ENCODE assay signal across 8 cellular contexts in genomic region chr15:52078876-52079700, GRCh38. TPM values are rescaled to one million over a fixed set of nuclear protein-coding genes. Genes with fewer than 3 reads are reported as not detected.
DNase-seq lines count a peak whose midpoint lies in the region; ATAC-seq and TF ChIP-seq lines count a peak whose summit lies in the region.

No MANE protein-coding gene starts in this region.

- TF ChIP-seq CTCF in kidney epithelial cell (IDR thresholded peaks at IDR 0.05; ENCODE audit: insufficient read depth, low read length, poor library complexity, severe bottlenecking), result peak; percentile 81

- no peak overlapping the region for H3K27ac ChIP-seq in caudate nucleus (ENCODE audit: low read depth, low read length)

- H3K27me3 ChIP-seq in kidney epithelial cell (ENCODE audit: control insufficient read depth, insufficient read depth, low read length), result no peaks in the 10 kb centered on the region

- ATAC-seq in activated CD4-positive, CD25-positive, alpha-beta regulatory T cell treated with anti-CD3 and anti-CD28 coated beads, Interleukin-2, amount 50 U/mL, for 24 hours, result peak; percentile 68 to 79

- DNase-seq in NCI-H187 (lab: John Stamatoyannopoulos, UW), result peak; percentile 9 to 42
- no peak for DNase-seq in NCI-H187 treated with DMSO at 0.1 percent for 48 hours (lab: John Stamatoyannopoulos, UW)
- peak; percentile 16 for DNase-seq in NCI-H128 (lab: John Stamatoyannopoulos, UW; ENCODE audit: unreplicated experiment)
- peak in 47 of 61 donors; percentile 6 to 75 (median 46) for DNase-seq in caudate nucleus (lab: John Stamatoyannopoulos, UW)
- DNase-seq in kidney epithelial cell (ENCODE audit: low read depth), result no peak
- DNase-seq in stimulated activated CD4-positive, alpha-beta T cell treated with anti-CD3 and anti-CD28 coated beads, Interleukin-2, amount 100 ng/mL, for 48 hours, result peak; percentile 89 to 90
- DNase-seq in mesenteric fat pad (ENCODE audit: low spot score), result no peak

- H3K36me3 ChIP-seq in kidney epithelial cell (ENCODE audit: control insufficient read depth, insufficient read depth, low read length), result no peaks in the 10 kb centered on the region

- H3K4me3 ChIP-seq in kidney epithelial cell (ENCODE audit: low read depth, low read length), result no peak overlapping the region

RNA-seq across cellular contexts. Expression of gene BCL2L10, which starts 33.5 kb away (rescaled TPM):
- total RNA-seq in kidney epithelial cell (0.34 TPM in 1 of 2 replicates, not detected in the other), mesenteric fat pad (not detected)

Comparison
In these comparisons a context has a peak if more than half of its experiments do, and no peak if none do; other contexts are left out.
1. DNase-seq: peak in NCI-H187 (2 of 2), NCI-H128 (single experiment), caudate nucleus (47 of 61) and stimulated activated CD4-positive, alpha-beta T cell treated with anti-CD3 and anti-CD28 coated beads, Interleukin-2, amount 100 ng/mL, for 48 hours (2 of 2); none in NCI-H187 treated with DMSO at 0.1 percent for 48 hours (single experiment), kidney epithelial cell (single experiment) and mesenteric fat pad (single experiment).